Comparison of ENCODE assay signal across 15 cellular contexts in genomic region chr17:39306509-39307212, GRCh38.
DNase-seq lines count a peak whose midpoint lies in the region; ATAC-seq, FAIRE-seq and TF ChIP-seq lines count a peak whose summit lies in the region.
"Had no signal": no experiment of that assay in that cellular context is flagged by ENCODE, and none has a peak within 500 bp of the region (broad histone marks: within the 10 kb centered on the region; RNA-seq: fewer than 3 reads in every experiment).

No MANE protein-coding gene starts in this region.

- peaks cover 5 to 11% of the 10 kb centered on the region in 2 donors for H3K4me1 ChIP-seq in ascending aorta

- H3K4me3 ChIP-seq in AG04449 (ENCODE audit: low read depth, low read length): no peak overlapping the region
- H3K4me3 ChIP-seq in ascending aorta: no peak overlapping the region

- peak overlapping the region; percentile 55 to 73 for H3K27ac ChIP-seq in ascending aorta
- H3K27ac ChIP-seq: neutrophil had no signal

- POLR2A ChIA-PET in AG04449 (lab: Yijun Ruan, JAX): no interaction called here

- H3K36me3 Mint-ChIP-seq in memory B cell: peaks cover 15% of the 10 kb centered on the region
- H3K36me3 Mint-ChIP-seq in activated T-cell treated with anti-CD3 and anti-CD28 coated beads, Interleukin-2, amount 50 U/mL, for 4 hours (ENCODE audit: insufficient read depth): peaks cover 12% of the 10 kb centered on the region

- no peaks in the 10 kb centered on the region for H3K9me3 ChIP-seq in ascending aorta
- H3K9me3 ChIP-seq: neutrophil had no signal

- DNase-seq in AG04449 (ENCODE audit: low read depth, low spot score) (peak; percentile 17), GM18507 (ENCODE audit: extremely low spot score, insufficient read length, low read depth) (no peak), ascending aorta (ENCODE audit: low spot score in 2 of 2) (no peak), memory B cell (ENCODE audit: low spot score in 2 of 2) (no peak), NK-92 (lab: John Stamatoyannopoulos, UW; ENCODE audit: unreplicated experiment) (no peak)
- no peak for DNase-seq in activated T-cell treated with anti-CD3 and anti-CD28 coated beads, Interleukin-2, amount 50 U/mL, for 4 hours
- DNase-seq: activated CD4-positive, alpha-beta T cell treated with anti-CD3 and anti-CD28 coated beads, Interleukin-2, amount 50 U/mL, for 48 hours; activated naive CD4-positive, alpha-beta T cell; cerebellar nuclear complex; kidney had no signal

- peak; percentile 73 for ATAC-seq in memory B cell (ENCODE audit: low read depth)
- ATAC-seq in HG03045 (IDR thresholded peaks at IDR 0.05; ENCODE audit: unreplicated experiment): no peak
- no peak for ATAC-seq in activated T-cell treated with anti-CD3 and anti-CD28 coated beads, Interleukin-2, amount 50 U/mL, for 4 hours
- ATAC-seq in GM21529 (IDR thresholded peaks at IDR 0.05; ENCODE audit: unreplicated experiment): no peak
- ATAC-seq: Panc1 had no signal

- CTCF ChIA-PET in AG04449 (lab: Yijun Ruan, JAX): interaction anchor here (0.6 to 2.6 kb wide), 3 partner anchors 12 to 54 kb away, joined by 4 to 5 read pairs (median 4); no protein-coding TSS in a partner anchor

- peaks cover 6% of the 10 kb centered on the region in 2 donors for H3K36me3 ChIP-seq in ascending aorta

- peaks cover 12% of the 10 kb centered on the region for H3K4me1 Mint-ChIP-seq in memory B cell
- peaks cover 5% of the 10 kb centered on the region for H3K4me1 Mint-ChIP-seq in activated T-cell treated with anti-CD3 and anti-CD28 coated beads, Interleukin-2, amount 50 U/mL, for 4 hours (ENCODE audit: low read depth)

- H3K4me3 Mint-ChIP-seq in memory B cell: peak overlapping the region; percentile 68
- no peak overlapping the region for H3K4me3 Mint-ChIP-seq in activated T-cell treated with anti-CD3 and anti-CD28 coated beads, Interleukin-2, amount 50 U/mL, for 4 hours
- H3K4me3 Mint-ChIP-seq: T-helper 2 cell treated with Interferon-gamma antibody and Interleukin-4, amounts not matched to agents 5 μg/mL and 100 μg/mL, for 36 hours had no signal

- H3K27ac Mint-ChIP-seq in memory B cell: peak overlapping the region; percentile 67
- H3K27ac Mint-ChIP-seq: T-helper 2 cell treated with Interferon-gamma antibody and Interleukin-4, amounts not matched to agents 5 μg/mL and 100 μg/mL, for 36 hours had no signal

- TF ChIP-seq CTCF in AG04449 (IDR thresholded peaks at IDR 0.05; ENCODE audit: insufficient read depth, low read length, missing control alignments): no peak
- no peak for TF ChIP-seq CTCF in ascending aorta (IDR thresholded peaks at IDR 0.05)

- H3K27me3 ChIP-seq in ascending aorta: no peaks in the 10 kb centered on the region
- H3K27me3 ChIP-seq: neutrophil had no signal

- H3K9me3 Mint-ChIP-seq in memory B cell: no peaks in the 10 kb centered on the region
- no peaks in the 10 kb centered on the region for H3K9me3 Mint-ChIP-seq in activated T-cell treated with anti-CD3 and anti-CD28 coated beads, Interleukin-2, amount 50 U/mL, for 4 hours
- H3K9me3 Mint-ChIP-seq: T-helper 2 cell treated with Interferon-gamma antibody and Interleukin-4, amounts not matched to agents 5 μg/mL and 100 μg/mL, for 36 hours had no signal

- intact Hi-C loops in ascending aorta (cut with DNase I): no loop called here

- peak; percentile 60 for FAIRE-seq in GM18507 (lab: Jason Lieb, UNC)
- FAIRE-seq: kidney had no signal

- no peaks in the 10 kb centered on the region for H3K27me3 Mint-ChIP-seq in memory B cell
- no peaks in the 10 kb centered on the region for H3K27me3 Mint-ChIP-seq in activated T-cell treated with anti-CD3 and anti-CD28 coated beads, Interleukin-2, amount 50 U/mL, for 4 hours (ENCODE audit: low read depth)
